8 cellular contexts compared by ENCODE assay signal in the genomic region with DNA sequence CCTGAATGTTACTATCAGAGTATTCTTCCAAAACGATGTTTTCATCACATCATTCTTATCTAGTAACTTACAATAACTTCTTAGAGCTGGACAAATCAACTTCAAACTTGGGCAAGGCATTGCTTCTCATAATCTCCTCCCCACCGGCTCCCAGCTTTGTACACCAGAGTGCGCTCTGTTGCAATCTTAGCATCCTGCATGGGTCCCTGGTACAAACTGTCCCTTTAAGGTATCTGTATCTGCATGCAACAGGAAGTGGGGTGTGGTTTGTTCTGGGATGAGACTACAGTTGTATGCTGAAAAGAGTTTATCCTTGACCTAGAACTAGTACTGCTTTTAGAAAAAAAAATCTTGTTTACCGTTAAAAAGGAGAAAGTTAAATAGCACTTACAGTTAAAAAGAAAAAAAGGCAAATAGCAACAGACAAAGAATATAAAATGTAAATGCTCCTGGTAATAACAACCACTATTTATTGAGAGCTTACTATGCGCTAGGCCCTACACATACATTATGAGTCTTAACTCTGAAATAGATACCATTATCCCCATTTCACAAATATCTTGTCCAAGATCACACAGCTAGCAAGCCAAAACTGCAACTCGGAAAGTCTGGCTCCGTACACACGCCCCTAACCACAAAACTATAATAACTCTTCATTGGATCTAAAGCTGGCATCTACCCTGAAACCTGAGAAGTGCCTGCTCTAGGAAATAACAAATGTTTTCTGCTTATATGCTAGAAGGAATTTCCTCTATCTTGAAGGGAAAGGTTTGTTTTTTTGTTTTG. TPM values are rescaled to one million over a fixed set of nuclear protein-coding genes. Genes with fewer than 3 reads are reported as not detected.
DNase-seq lines count a peak whose midpoint lies in the region; ATAC-seq, FAIRE-seq and TF ChIP-seq lines count a peak whose summit lies in the region.

No MANE protein-coding gene starts in this region.

- H3K27ac ChIP-seq in brain microvascular endothelial cell (no peak overlapping the region), lower lobe of right lung (peak overlapping the region; percentile 54)

- in situ Hi-C loops in brain microvascular endothelial cell (cut with HindIII; ENCODE audit: low pct_ligation_motif_present, low sequenced_read_pairs) = no loop called here

- H3K36me3 ChIP-seq in brain microvascular endothelial cell (replicated peaks) (no peaks in the 10 kb centered on the region), lower lobe of right lung (no peaks in the 10 kb centered on the region)

- TF ChIP-seq CTCF in brain microvascular endothelial cell (IDR thresholded peaks at IDR 0.05; ENCODE audit: low read depth, low read length, missing control alignments) = peak; percentile 70
- peak; percentile 60 for TF ChIP-seq CTCF in lower lobe of right lung (IDR thresholded peaks at IDR 0.05)

- ATAC-seq in lower lobe of right lung = peak; percentile 95 to 97

- peaks cover 14% of the 10 kb centered on the region for H3K4me1 ChIP-seq in lower lobe of right lung

- H3K4me3 ChIP-seq in brain microvascular endothelial cell (ENCODE audit: low read depth, low read length) = no peak overlapping the region
- H3K4me3 ChIP-seq in lower lobe of right lung = no peak overlapping the region

- DNase-seq in GM12892 (ENCODE audit: insufficient read length) = peak; percentile 19
- peak; percentile 82 for DNase-seq in HCEC 1CT
- peak; percentile 47 for DNase-seq in LoVo (ENCODE audit: low spot score)
- DNase-seq in UCSD-AML1 (lab: John Stamatoyannopoulos, UW; ENCODE audit: unreplicated experiment) = peak; percentile 62
- DNase-seq in brain microvascular endothelial cell = peak; percentile 62
- peak; percentile 67 for DNase-seq in lower lobe of right lung
- peak; percentile 51 to 56 for DNase-seq in stimulated activated CD8-positive, alpha-beta memory T cell treated with anti-CD3 and anti-CD28 coated beads, Interleukin-7, amount 100 ng/mL, for 1 hour (ENCODE audit: low read depth in 2 of 2)
- no peak for DNase-seq in NCI-H1105 (lab: John Stamatoyannopoulos, UW)

- FAIRE-seq in GM12892 (lab: Jason Lieb, UNC) = peak; percentile 96

- no peak for TF ChIP-seq POLR2A in GM12892 (IDR thresholded peaks at IDR 0.05; ENCODE audit: low read depth, low read length)

- H3K9me3 ChIP-seq in lower lobe of right lung = peaks cover 1% of the 10 kb centered on the region

- intact Hi-C loops in lower lobe of right lung (cut with DNase I) = no loop called here

- H3K27me3 ChIP-seq in brain microvascular endothelial cell (replicated peaks) (no peaks in the 10 kb centered on the region), lower lobe of right lung (ENCODE audit: low read depth) (no peaks in the 10 kb centered on the region)

RNA-seq across cellular contexts. Expression of gene HECA, which starts 9.8 kb away (rescaled TPM):
- 2.0 TPM for polyA plus RNA-seq in GM12892 (2012; ENCODE audit: missing spikeins)
- total RNA-seq in lower lobe of right lung = 53.1 TPM
